8 cellular contexts compared by ENCODE assay signal in the genomic region with DNA sequence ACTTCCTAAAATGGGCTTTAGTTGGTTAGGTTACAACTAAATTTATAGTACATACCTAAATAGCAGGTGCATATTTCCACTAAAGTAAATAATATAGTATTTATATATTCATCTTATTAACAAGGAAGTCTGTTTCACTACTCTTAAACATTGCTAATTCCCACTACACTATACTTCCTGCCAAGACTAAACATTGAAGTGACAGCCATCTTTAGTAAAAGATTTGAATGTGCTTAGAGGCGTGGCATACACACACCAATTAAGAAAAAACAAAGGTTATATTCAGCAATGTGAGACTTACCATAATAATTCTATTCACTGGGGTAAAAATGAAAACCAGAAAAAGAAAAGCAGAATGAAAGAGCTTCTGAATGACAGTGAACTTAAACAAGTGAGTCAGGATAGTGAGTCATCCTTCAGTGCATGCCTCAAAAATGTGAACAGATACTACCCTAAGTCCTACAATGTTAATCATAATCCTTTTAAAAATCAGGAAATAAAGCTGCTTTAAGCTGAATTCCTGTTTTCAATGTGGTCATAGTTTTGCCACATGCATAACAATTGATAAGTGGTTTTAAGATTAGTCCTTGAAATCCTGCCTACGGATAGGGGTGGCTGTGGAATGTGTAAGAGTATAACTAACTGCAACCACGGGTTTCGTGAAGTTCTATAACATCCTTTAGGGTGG. TPM values are rescaled to one million over a fixed set of nuclear protein-coding genes. Genes with fewer than 3 reads are reported as not detected.
A peak's percentile ranks its signal among the peaks of the same experiment; 100 is the strongest.
DNase-seq lines count a peak whose midpoint lies in the region; ATAC-seq and TF ChIP-seq lines count a peak whose summit lies in the region.

No MANE protein-coding gene starts in this region.

- BruUV-seq in Caco-2 (replicated peaks; lab: Mats Ljungman, UMichigan), result no TSS peak

- H3K27ac Mint-ChIP-seq in Caco-2 (ENCODE audit: unreplicated experiment) (peak overlapping the region; percentile 15), memory B cell (peak overlapping the region; percentile 84)

- H3K9me3 Mint-ChIP-seq in Caco-2 (ENCODE audit: unreplicated experiment) (peaks cover 22% of the 10 kb centered on the region), memory B cell (peaks cover 3% of the 10 kb centered on the region)

- CTCF ChIA-PET in Caco-2 (lab: Charles Lee), result no interaction called here

- H3K4me3 Mint-ChIP-seq in Caco-2 (ENCODE audit: unreplicated experiment) (no peak overlapping the region), memory B cell (peak overlapping the region; percentile 9)

- peaks cover 4% of the 10 kb centered on the region; the same call in 1 of the 2 replicates for H3K9me3 ChIP-seq in Caco-2

- no peaks in the 10 kb centered on the region for H3K36me3 ChIP-seq in Caco-2 (ENCODE audit: control insufficient read depth, insufficient read depth, low read length)

- H3K27me3 Mint-ChIP-seq in Caco-2 (ENCODE audit: insufficient read depth, unreplicated experiment) (no peaks in the 10 kb centered on the region), memory B cell (no peaks in the 10 kb centered on the region)

- H3K27me3 ChIP-seq in Caco-2 (replicated peaks; ENCODE audit: control insufficient read depth, insufficient read depth, low read length), result no peaks in the 10 kb centered on the region

- ATAC-seq in memory B cell (ENCODE audit: low read depth), result no peak
- no peak for ATAC-seq in GM21529 (IDR thresholded peaks at IDR 0.05; ENCODE audit: unreplicated experiment)

- DNase-seq in Caco-2 (no peak), HT1080 (ENCODE audit: low read depth) (peak; percentile 96), astrocyte of the cerebellum (ENCODE audit: low read depth) (peak; percentile 91), memory B cell (ENCODE audit: low spot score in 2 of 2) (no peak), NCI-H526 (lab: John Stamatoyannopoulos, UW) (no peak), NCI-H2081 (lab: John Stamatoyannopoulos, UW) (no peak)
- no peak for DNase-seq in stimulated activated CD4-positive, alpha-beta T cell treated with anti-CD3 and anti-CD28 coated beads, Interleukin-4, amount 100 ng/mL, for 1 hour

- TF ChIP-seq CTCF in Caco-2 (IDR thresholded peaks at IDR 0.05; ENCODE audit: insufficient read depth in 1 of 2, low read depth in 1 of 2, low read length in 1 of 2, severe bottlenecking in 1 of 2, unreplicated experiment in 1 of 2) (no peak), astrocyte of the cerebellum (IDR thresholded peaks at IDR 0.05; ENCODE audit: low read depth, low read length, missing control alignments) (no peak)

- in situ Hi-C loops in astrocyte of the cerebellum (cut with HindIII; ENCODE audit: low sequenced_read_pairs), result no loop called here

- H3K4me1 Mint-ChIP-seq in Caco-2 (ENCODE audit: low read depth, unreplicated experiment) (peaks cover 27% of the 10 kb centered on the region), memory B cell (peaks cover 62% of the 10 kb centered on the region)

- H3K4me3 ChIP-seq in Caco-2 (ENCODE audit: low read depth, low read length) (no peak overlapping the region), astrocyte of the cerebellum (ENCODE audit: low read depth, low read length) (no peak overlapping the region)

- intact Hi-C loops in Caco-2 (cut with micrococcal nuclease; ENCODE audit: unreplicated experiment), result no loop called here

- H3K4me1 ChIP-seq in Caco-2, result peaks cover 15% of the 10 kb centered on the region; the same call in 1 of the 2 replicates

- H3K36me3 Mint-ChIP-seq in Caco-2 (ENCODE audit: insufficient read depth, unreplicated experiment), result no peaks in the 10 kb centered on the region
- peaks cover 9% of the 10 kb centered on the region for H3K36me3 Mint-ChIP-seq in memory B cell

- POLR2A ChIA-PET in Caco-2 (lab: Charles Lee), result no interaction called here

RNA-seq across cellular contexts. Expression of a gene that starts 59.4 kb away (rescaled TPM):
- 34.1 and 35.6 TPM in 2 replicates for total RNA-seq in Caco-2 (2022)
- 15.0 and 20.8 TPM in 2 replicates for total RNA-seq in HT1080 (2014; rRNA removed; shearing (Covaris generic))
- 14.1 and 15.1 TPM in 2 replicates for polyA plus RNA-seq in HT1080 (2015; cell fraction: cytosol; rRNA removed)
- polyA plus RNA-seq in HT1080 (2015; cell fraction: nucleus; rRNA removed), result 8.1 and 8.9 TPM in 2 replicates

Comparison
In these comparisons a context has a peak if more than half of its experiments do, and no peak if none do; other contexts are left out.
1. DNase-seq: peak in HT1080 (single experiment) and astrocyte of the cerebellum (single experiment); none in Caco-2 (0 of 2), memory B cell (0 of 2), NCI-H526 (0 of 2), stimulated activated CD4-positive, alpha-beta T cell treated with anti-CD3 and anti-CD28 coated beads, Interleukin-4, amount 100 ng/mL, for 1 hour (single experiment) and NCI-H2081 (0 of 2).